10 cellular contexts compared by ENCODE assay signal in genomic region chr3:185796431-185797107, GRCh38. TPM values are rescaled to one million over a fixed set of nuclear protein-coding genes. Genes with fewer than 3 reads are reported as not detected.
DNase-seq lines count a peak whose midpoint lies in the region; ATAC-seq and TF ChIP-seq lines count a peak whose summit lies in the region.
"Had no signal": no experiment of that assay in that cellular context is flagged by ENCODE, and none has a peak within 500 bp of the region (broad histone marks: within the 10 kb centered on the region; RNA-seq: fewer than 3 reads in every experiment).

No MANE protein-coding gene starts in this region.

- H3K79me2 ChIP-seq in PC-3 (ENCODE audit: low read length) = peaks cover 86% of the 10 kb centered on the region

- peak overlapping the region; percentile 23; the same call in 1 of the 2 replicates for H3K4me3 ChIP-seq in PC-3 (ENCODE audit: low read length)
- H3K4me3 ChIP-seq: Peyer's patch had no signal

- no peaks in the 10 kb centered on the region for H3K36me3 ChIP-seq in PC-3 (ENCODE audit: low read depth, low read length)
- H3K36me3 ChIP-seq: Peyer's patch had no signal

- peak overlapping the region; percentile 65 for H3K4me2 ChIP-seq in PC-3 (ENCODE audit: low read length)

- no peaks in the 10 kb centered on the region; the same call in 1 of the 2 replicates for H4K20me1 ChIP-seq in PC-3 (ENCODE audit: low read length)

- DNase-seq in NCI-H345 (lab: John Stamatoyannopoulos, UW) (peak; percentile 61), NCI-H345 treated with DMSO at 0.1 percent for 48 hours (lab: John Stamatoyannopoulos, UW; ENCODE audit: unreplicated experiment) (no peak), PC-3 (peak; percentile 100), renal cortical epithelial cell (ENCODE audit: low read depth) (peak; percentile 98), NCI-H82 treated with DMSO at 0.1 percent for 48 hours (lab: John Stamatoyannopoulos, UW; ENCODE audit: unreplicated experiment) (no peak)
- no peak for DNase-seq in stimulated activated CD4-positive, alpha-beta T cell treated with anti-CD3 and anti-CD28 coated beads, Interleukin-12 subunit alpha, Interleukin-12 subunit beta, amount 100 ng/mL, for 4 hours
- DNase-seq: activated gamma-delta T cell, Peyer's patch had no signal

- TF ChIP-seq CTCF in PC-3 (conservative IDR thresholded peaks at IDR 0.05; ENCODE audit: low read depth, low read length) = no peak

- H3K27ac ChIP-seq in PC-3 (ENCODE audit: low read length) = peak overlapping the region; percentile 95

- POLR2A ChIA-PET in PC-3 (lab: Charles Lee; ENCODE audit: unreplicated experiment) = interaction anchor here (0.6 to 1.0 kb wide), 11 partner anchors 9 to 450 kb away, joined by 3 to 15 read pairs (median 8); no protein-coding TSS in a partner anchor

- no peaks in the 10 kb centered on the region for H3K27me3 ChIP-seq in PC-3 (ENCODE audit: low read length)
- H3K27me3 ChIP-seq: Peyer's patch had no signal

- ATAC-seq in PC-3 = peak; percentile 88
- ATAC-seq in esophagus mucosa = peak; percentile 100
- no peak for ATAC-seq in GM18502 (IDR thresholded peaks at IDR 0.05; ENCODE audit: poor library complexity, unreplicated experiment)

- H2AFZ ChIP-seq in PC-3 (ENCODE audit: low read length) = no peak overlapping the region

- no TSS peak for BruUV-seq in PC-3 (replicated peaks; lab: Mats Ljungman, UMichigan)

- H3K4me1 ChIP-seq in PC-3 (ENCODE audit: insufficient read depth, low read length) = peaks cover 49% of the 10 kb centered on the region

- intact Hi-C loops in PC-3 (cut with micrococcal nuclease) = loop anchor here (1.0 kb wide), 2 partner anchors 26 to 59 kb away; no protein-coding TSS in a partner anchor

- H3K9me2 ChIP-seq in PC-3 (replicated peaks; ENCODE audit: low read length) = no peaks in the 10 kb centered on the region

- H3F3A ChIP-seq in PC-3 (ENCODE audit: low read length, unreplicated experiment) = peaks cover 11% of the 10 kb centered on the region

- H3K9me3 ChIP-seq in PC-3 (ENCODE audit: low read length) = no peaks in the 10 kb centered on the region
- H3K9me3 ChIP-seq: Peyer's patch had no signal

- CTCF ChIA-PET in PC-3 (lab: Charles Lee) = interaction anchor here (0.6 to 0.7 kb wide), 4 partner anchors 27 to 134 kb away, joined by 3 to 10 read pairs (median 4); no protein-coding TSS in a partner anchor

- peak overlapping the region; percentile 72 for H3K9ac ChIP-seq in PC-3 (ENCODE audit: low read length)

RNA-seq across cellular contexts. Expression of gene IGF2BP2, which starts 28.3 kb away (rescaled TPM):
- 81.2 and 105 TPM in 2 replicates for total RNA-seq in PC-3 (2014; rRNA removed)
- 4.9 TPM for total RNA-seq in esophagus mucosa
- total RNA-seq in renal cortical epithelial cell = 33.5 and 65.1 TPM in 2 replicates

Comparison
In these comparisons a context has a peak if more than half of its experiments do, and no peak if none do; other contexts are left out.
1. DNase-seq: peak in NCI-H345 (single experiment), PC-3 (single experiment) and renal cortical epithelial cell (single experiment); none in NCI-H345 treated with DMSO at 0.1 percent for 48 hours (single experiment), NCI-H82 treated with DMSO at 0.1 percent for 48 hours (single experiment) and stimulated activated CD4-positive, alpha-beta T cell treated with anti-CD3 and anti-CD28 coated beads, Interleukin-12 subunit alpha, Interleukin-12 subunit beta, amount 100 ng/mL, for 4 hours (single experiment).